In genomic region chr10:42707229-42707628, GRCh38 we compare ENCODE assay signal across 26 cellular contexts.
"Had no signal": no experiment of that assay in that cellular context is flagged by ENCODE, and none has a peak within 500 bp of the region (broad histone marks: within the 10 kb centered on the region; RNA-seq: fewer than 3 reads in every experiment).

No MANE protein-coding gene starts in this region.

- H3K27ac ChIP-seq: colonic mucosa, dorsolateral prefrontal cortex, esophagus squamous epithelium, gastroesophageal sphincter, lower lobe of right lung, spleen, thoracic aorta had no signal

- H3K4me3 ChIP-seq: colonic mucosa, dorsolateral prefrontal cortex, esophagus squamous epithelium, gastroesophageal sphincter, lower lobe of right lung, spleen, thoracic aorta had no signal

- FAIRE-seq: bronchial epithelial cell, islet of Langerhans had no signal

- H3K4me1 Mint-ChIP-seq: activated B cell treated with CpG ODN at 0.5 μM for 24 hours; activated naive CD8-positive, alpha-beta T cell treated with anti-CD3 and anti-CD28 coated beads for 36 hours; endodermal cell; naive B cell; T-cell had no signal

- H3K27me3 ChIP-seq: colonic mucosa, spleen had no signal

- ATAC-seq: gastroesophageal sphincter, left cardiac atrium, lower lobe of right lung, T-cell had no signal

- H3K36me3 ChIP-seq: colonic mucosa, esophagus squamous epithelium, gastroesophageal sphincter, lower lobe of right lung, spleen, thoracic aorta had no signal

- H3K27me3 Mint-ChIP-seq: type B pancreatic cell had no signal

- H3K36me3 Mint-ChIP-seq: activated naive CD8-positive, alpha-beta T cell treated with anti-CD3 and anti-CD28 coated beads for 36 hours; naive B cell; T-cell; type B pancreatic cell had no signal

- H3K4me3 Mint-ChIP-seq: activated B cell treated with CpG ODN at 0.5 μM for 24 hours; activated naive CD8-positive, alpha-beta T cell treated with anti-CD3 and anti-CD28 coated beads for 36 hours; endodermal cell; naive B cell; T-cell; T-helper 2 cell treated with Interferon-gamma antibody and Interleukin-4, amounts not matched to agents 5 μg/mL and 100 μg/mL, for 36 hours; type B pancreatic cell had no signal

- H3K27ac Mint-ChIP-seq: activated B cell treated with CpG ODN at 0.5 μM for 24 hours; activated naive CD8-positive, alpha-beta T cell treated with anti-CD3 and anti-CD28 coated beads for 36 hours; endodermal cell; naive B cell; T-cell; T-helper 2 cell treated with Interferon-gamma antibody and Interleukin-4, amounts not matched to agents 5 μg/mL and 100 μg/mL, for 36 hours; type B pancreatic cell had no signal

- H3K4me1 ChIP-seq: colonic mucosa, esophagus squamous epithelium, gastroesophageal sphincter, lower lobe of right lung, spleen had no signal

- H3K9me3 Mint-ChIP-seq: activated B cell treated with CpG ODN at 0.5 μM for 24 hours; activated naive CD8-positive, alpha-beta T cell treated with anti-CD3 and anti-CD28 coated beads for 36 hours; T-cell; T-helper 2 cell treated with Interferon-gamma antibody and Interleukin-4, amounts not matched to agents 5 μg/mL and 100 μg/mL, for 36 hours had no signal

- DNase-seq: activated B cell treated with CpG ODN at 0.5 μM for 24 hours; activated CD4-positive, alpha-beta T cell treated with anti-CD3 and anti-CD28 coated beads for 4 hours; activated CD4-positive, alpha-beta T cell treated with anti-CD3 and anti-CD28 coated beads, Interleukin-2, amount 50 U/mL, for 48 hours; activated CD8-positive, alpha-beta memory T cell treated with anti-CD3 and anti-CD28 coated beads, Interleukin-2, amount 50 U/mL, for 48 hours; activated naive CD4-positive, alpha-beta T cell treated with Interleukin-2 at 50 U/mL for 16 hours; activated naive CD8-positive, alpha-beta T cell treated with anti-CD3 and anti-CD28 coated beads for 36 hours; activated T-cell treated with anti-CD3 and anti-CD28 coated beads, Interleukin-2, amount 50 U/mL, for 48 hours; colonic mucosa; dorsolateral prefrontal cortex; endodermal cell; esophagus squamous epithelium; head of caudate nucleus; left cardiac atrium; lower lobe of right lung; naive B cell; nucleus accumbens; spleen; stimulated activated CD4-positive, alpha-beta T cell treated with anti-CD3 and anti-CD28 coated beads, Interleukin-4, amount 100 ng/mL, for 1 hour; stimulated activated naive CD4-positive, alpha-beta T cell treated with Interleukin-2 at 50 U/mL for 16 hours; T-cell had no signal

- H3K9me3 ChIP-seq: colonic mucosa, esophagus squamous epithelium, gastroesophageal sphincter, lower lobe of right lung, spleen, thoracic aorta had no signal
